In the genomic region with DNA sequence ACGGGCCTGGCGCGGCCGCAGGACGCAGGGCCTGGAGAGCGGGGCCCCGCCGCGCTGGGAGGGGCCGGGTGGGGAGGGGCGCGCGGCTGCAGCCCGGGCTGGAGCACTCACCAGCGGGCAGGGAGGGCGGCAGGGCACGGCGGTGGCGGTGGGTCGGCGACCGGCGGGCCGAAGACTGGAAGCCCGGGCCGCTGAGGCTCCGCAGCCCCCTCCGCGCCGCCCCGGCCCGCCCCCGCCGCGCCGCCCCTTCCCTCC, we compare ENCODE assay signal across 15 cellular contexts. TPM values are rescaled to one million over a fixed set of nuclear protein-coding genes. Genes with fewer than 3 reads are reported as not detected.
A peak's percentile ranks its signal among the peaks of the same experiment; 100 is the strongest.
DNase-seq lines count a peak whose midpoint lies in the region; ATAC-seq, FAIRE-seq and TF ChIP-seq lines count a peak whose summit lies in the region.
"Had no signal": no experiment of that assay in that cellular context is flagged by ENCODE, and none has a peak within 500 bp of the region (broad histone marks: within the 10 kb centered on the region; RNA-seq: fewer than 3 reads in every experiment).

A gene with protein sequence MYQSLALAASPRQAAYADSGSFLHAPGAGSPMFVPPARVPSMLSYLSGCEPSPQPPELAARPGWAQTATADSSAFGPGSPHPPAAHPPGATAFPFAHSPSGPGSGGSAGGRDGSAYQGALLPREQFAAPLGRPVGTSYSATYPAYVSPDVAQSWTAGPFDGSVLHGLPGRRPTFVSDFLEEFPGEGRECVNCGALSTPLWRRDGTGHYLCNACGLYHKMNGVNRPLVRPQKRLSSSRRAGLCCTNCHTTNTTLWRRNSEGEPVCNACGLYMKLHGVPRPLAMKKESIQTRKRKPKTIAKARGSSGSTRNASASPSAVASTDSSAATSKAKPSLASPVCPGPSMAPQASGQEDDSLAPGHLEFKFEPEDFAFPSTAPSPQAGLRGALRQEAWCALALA (minus strand): TSS at position 177 of the 255 bp plus-strand sequence. CDS start 474 bp downstream, outside the sequence.

- H3K36me3 Mint-ChIP-seq in stimulated activated effector memory CD8-positive, alpha-beta T cell treated with anti-CD3 and anti-CD28 coated beads, Interleukin-12 subunit alpha, Interleukin-12 subunit beta, amount 100 ng/mL, for 72 hours, result no peaks in the 10 kb centered on the region

- H3K4me1 ChIP-seq in HUES48 (ENCODE audit: control insufficient read depth, insufficient read depth, low read length), result peaks cover 6% of the 10 kb centered on the region; the same call in 1 of the 2 replicates
- H3K4me1 ChIP-seq in adrenal gland (replicated peaks in 1 of 2), result peaks cover 0 to 11% of the 10 kb centered on the region in 2 donors
- H3K4me1 ChIP-seq in HepG2 (ENCODE audit: insufficient read depth, low read length), result peaks cover 20% of the 10 kb centered on the region

- WGBS in adrenal gland, 4 donors, result 1 to 2% methylated on average over 26 to 34 of the region's 36 CpGs; no CpG with 5 or more reads in 2 of the 4 donors
- WGBS in HepG2 (ENCODE audit: low lambda C conversion rate), result no CpG with 5 or more reads among the region's 36 CpGs

- CTCF ChIA-PET in HepG2 (lab: Yijun Ruan, JAX; ENCODE audit: low intra/inter-chr PET ratio, low total read pairs), result no interaction called here

- DNase-seq in adrenal gland (no peak), HepG2 (ENCODE audit: low spot score) (no peak), ureter (ENCODE audit: low spot score) (no peak), cerebellar nuclear complex (lab: John Stamatoyannopoulos, UW) (no peak), GM10266 (ENCODE audit: extremely low spot score) (no peak)
- DNase-seq in stimulated activated effector memory CD8-positive, alpha-beta T cell treated with anti-CD3 and anti-CD28 coated beads, Interleukin-12 subunit alpha, Interleukin-12 subunit beta, amount 100 ng/mL, for 72 hours (ENCODE audit: low spot score in 2 of 2), result no peak
- DNase-seq: mucosa of descending colon; NCI-H1694; stimulated activated naive CD4-positive, alpha-beta T cell had no signal

- in situ Hi-C loops in HepG2 (cut with HindIII; ENCODE audit: extremely low pct_ligation_motif_present, low pct_unique_long_range_greater_than_20kb), result no loop called here

- H2AFZ ChIP-seq in HepG2 (ENCODE audit: low read length), result no peak within 1 kb of the TSS

- H3K36me3 ChIP-seq in HUES48 (ENCODE audit: control insufficient read depth, insufficient read depth, low read length) (no peaks in the 10 kb centered on the region), adrenal gland (replicated peaks in 1 of 2) (no peaks in the 10 kb centered on the region), HepG2 (replicated peaks in 1 of 2; ENCODE audit: control insufficient read depth in 1 of 2, insufficient read depth in 2 of 2, low read length in 2 of 2) (no peaks in the 10 kb centered on the region)

- H3K9ac ChIP-seq in HUES48 (ENCODE audit: low read depth, low read length), result no peak within 1 kb of the TSS
- H3K9ac ChIP-seq in HepG2 (ENCODE audit: insufficient read depth, low read depth, low read length), result no peak within 1 kb of the TSS

- H3K9me3 ChIP-seq in HUES48 (ENCODE audit: control insufficient read depth, insufficient read depth, low read length) (no peaks in the 10 kb centered on the region), adrenal gland (replicated peaks in 1 of 3) (no peaks in the 10 kb centered on the region), HepG2 (ENCODE audit: low read length) (no peaks in the 10 kb centered on the region)
- H3K9me3 ChIP-seq: mucosa of descending colon had no signal

- no peak for TF ChIP-seq CTCF in adrenal gland (IDR thresholded peaks at IDR 0.05)
- no peak for TF ChIP-seq CTCF in HepG2 (CRISPR knock-in tag; IDR thresholded peaks at IDR 0.05)
- TF ChIP-seq CTCF in GM10266 (IDR thresholded peaks at IDR 0.05; ENCODE audit: control insufficient read depth, insufficient read depth, low read depth, missing control alignments), result no peak

- ATAC-seq in HepG2 (no peak), HG03378 (IDR thresholded peaks at IDR 0.05; ENCODE audit: unreplicated experiment) (no peak)
- ATAC-seq in stimulated activated effector memory CD8-positive, alpha-beta T cell treated with anti-CD3 and anti-CD28 coated beads, Interleukin-12 subunit alpha, Interleukin-12 subunit beta, amount 100 ng/mL, for 72 hours, result no peak
- ATAC-seq: mucosa of descending colon had no signal

- no peaks in the 10 kb centered on the region for H3K79me2 ChIP-seq in HepG2 (ENCODE audit: insufficient read depth, low read length)

- H3K4me2 ChIP-seq in HepG2 (ENCODE audit: low read depth, low read length), result peak within 1 kb of the TSS; percentile 46

- H3K9me3 Mint-ChIP-seq in stimulated activated effector memory CD8-positive, alpha-beta T cell treated with anti-CD3 and anti-CD28 coated beads, Interleukin-12 subunit alpha, Interleukin-12 subunit beta, amount 100 ng/mL, for 72 hours, result no peaks in the 10 kb centered on the region
- H3K9me3 Mint-ChIP-seq: T-helper 2 cell treated with Interferon-gamma antibody and Interleukin-4, amounts not matched to agents 5 μg/mL and 100 μg/mL, for 36 hours had no signal

- no TSS peak for BruUV-seq in HepG2 (replicated peaks; lab: Mats Ljungman, UMichigan)

- H3K4me3 ChIP-seq in HUES48 (ENCODE audit: low read depth, low read length) (peak within 1 kb of the TSS; percentile 57), adrenal gland (peak within 1 kb of the TSS in 2 of 4 donors; percentile 43 to 67), HepG2 (replicated peaks in 1 of 3; ENCODE audit: insufficient read depth in 1 of 3, low read depth in 2 of 3, low read length in 3 of 3) (peak within 1 kb of the TSS in 1 of 3 experiments; percentile 45; a peak in 1 of 6 replicates)
- H3K4me3 ChIP-seq: mucosa of descending colon had no signal

- H3K27ac Mint-ChIP-seq in stimulated activated effector memory CD8-positive, alpha-beta T cell treated with anti-CD3 and anti-CD28 coated beads, Interleukin-12 subunit alpha, Interleukin-12 subunit beta, amount 100 ng/mL, for 72 hours, result no peak within 1 kb of the TSS
- H3K27ac Mint-ChIP-seq: T-helper 2 cell treated with Interferon-gamma antibody and Interleukin-4, amounts not matched to agents 5 μg/mL and 100 μg/mL, for 36 hours had no signal

- TF ChIP-seq EP300 in HepG2 (IDR thresholded peaks at IDR 0.05; ENCODE audit: low read depth in 2 of 2, low read length in 2 of 2), result no peak
- no peak for TF ChIP-seq EP300 in HepG2 (CRISPR knock-in tag; IDR thresholded peaks at IDR 0.05; ENCODE audit: borderline replicate concordance)

- no peak for FAIRE-seq in HepG2 (lab: Jason Lieb, UNC)
- FAIRE-seq: D721Med had no signal

- H3K4me3 Mint-ChIP-seq in stimulated activated effector memory CD8-positive, alpha-beta T cell treated with anti-CD3 and anti-CD28 coated beads, Interleukin-12 subunit alpha, Interleukin-12 subunit beta, amount 100 ng/mL, for 72 hours, result peak within 1 kb of the TSS; percentile 59
- H3K4me3 Mint-ChIP-seq: T-helper 2 cell treated with Interferon-gamma antibody and Interleukin-4, amounts not matched to agents 5 μg/mL and 100 μg/mL, for 36 hours had no signal

- TF ChIP-seq POLR2A in adrenal gland (IDR thresholded peaks at IDR 0.05), result no peak
- TF ChIP-seq POLR2A in HepG2 (IDR thresholded peaks at IDR 0.05; ENCODE audit: insufficient read depth in 1 of 2, low read depth in 2 of 2, low read length in 2 of 2), result no peak

- intact Hi-C loops in adrenal gland (cut with DNase I), result no loop called here
- intact Hi-C loops in HepG2 (cut with micrococcal nuclease; ENCODE audit: unreplicated experiment), result no loop called here

- peaks cover 83% of the 10 kb centered on the region for H3K27me3 ChIP-seq in HUES48 (ENCODE audit: control insufficient read depth, insufficient read depth, low read length)
- H3K27me3 ChIP-seq in adrenal gland, result peaks cover 7% of the 10 kb centered on the region
- peaks cover 12 to 39% of the 10 kb centered on the region in 2 experiments; a peak in 4 of 5 replicates for H3K27me3 ChIP-seq in HepG2 (ENCODE audit: control insufficient read depth in 1 of 2, insufficient read depth in 2 of 2, low read length in 2 of 2)

- H3K4me1 Mint-ChIP-seq in stimulated activated effector memory CD8-positive, alpha-beta T cell treated with anti-CD3 and anti-CD28 coated beads, Interleukin-12 subunit alpha, Interleukin-12 subunit beta, amount 100 ng/mL, for 72 hours, result peaks cover 15% of the 10 kb centered on the region

- H3K27ac ChIP-seq in HUES48 (ENCODE audit: low read depth, low read length), result no peak within 1 kb of the TSS
- H3K27ac ChIP-seq in adrenal gland, result peak within 1 kb of the TSS in 3 of 5 donors; percentile 25 to 77 (median 54)
- no peak within 1 kb of the TSS for H3K27ac ChIP-seq in HepG2 (ENCODE audit: extremely low read length, insufficient read depth, low read length)

- TF ChIP-seq RAD21 in HepG2 (CRISPR knock-in tag; IDR thresholded peaks at IDR 0.05), result no peak

- peaks cover 9% of the 10 kb centered on the region; the same call in 1 of the 2 replicates for H4K20me1 ChIP-seq in HepG2 (ENCODE audit: insufficient read depth, low read length)

- POLR2A ChIA-PET in HepG2 (lab: Yijun Ruan, JAX), result no interaction called here

RNA-seq across cellular contexts. Expression of the gene that starts here (rescaled TPM):
- total RNA-seq in adrenal gland (10 to 100 TPM in 1 of 8 donors, 1 to 10 TPM in 7; 4.8 to 12.0 (median 6.3) TPM), HepG2 (2016; rRNA removed; fragmentation: Illumina TruSeq; extraction: Trizol) (0.20 and 0.39 TPM in 2 replicates), ureter (4.1 TPM)
- polyA plus RNA-seq in adrenal gland (1 to 10 TPM in 2 of 3 donors, under 1 TPM in 1; 0.68 to 1.9 (median 1.8) TPM), HepG2 (2011; rRNA removed) (0.12 and 0.18 TPM in 2 replicates)
- total RNA-seq in HepG2 (2016; cell fraction: cytosol; rRNA removed; fragmentation: Illumina TruSeq; extraction: Trizol; ENCODE audit: low read depth), result 0.09 and 0.10 TPM in 2 replicates
- total RNA-seq in HepG2 (2016; cell fraction: insoluble cytoplasmic fraction; rRNA removed; fragmentation: Illumina TruSeq; extraction: Trizol), result 0.10 and 0.32 TPM in 2 replicates
- total RNA-seq in HepG2 (2016; cell fraction: membrane; rRNA removed; fragmentation: Illumina TruSeq; extraction: Trizol), result 0.31 and 0.65 TPM in 2 replicates
- 0.19 and 0.22 TPM in 2 replicates for total RNA-seq in HepG2 (2016; cell fraction: nucleus; rRNA removed; fragmentation: Illumina TruSeq; extraction: Trizol)
- polyA plus RNA-seq in HepG2 (2011; cell fraction: cytosol; rRNA removed), result 0.10 and 0.19 TPM in 2 replicates
- 0.09 and 0.27 TPM in 2 replicates for polyA plus RNA-seq in HepG2 (2011; cell fraction: nucleus; rRNA removed)
- 0.05 and 0.16 TPM in 2 replicates for polyA plus RNA-seq in HepG2 (2012)
- 0.26 and 0.33 TPM in 2 replicates for polyA plus RNA-seq in HepG2 (2016; cell fraction: cytosol; fragmentation: Illumina TruSeq; extraction: Trizol; ENCODE audit: low read depth)
- polyA plus RNA-seq in HepG2 (2016; cell fraction: insoluble cytoplasmic fraction; fragmentation: Illumina TruSeq; extraction: Trizol; ENCODE audit: low read depth), result 0.29 and 0.56 TPM in 2 replicates
- polyA plus RNA-seq in HepG2 (2016; cell fraction: membrane; fragmentation: Illumina TruSeq; extraction: Trizol; ENCODE audit: low read depth), result 0.41 and 0.42 TPM in 2 replicates
- 0.41 and 0.80 TPM in 2 replicates for polyA plus RNA-seq in HepG2 (2016; cell fraction: nucleus; fragmentation: Illumina TruSeq; extraction: Trizol; ENCODE audit: insufficient read depth, low read depth)
- polyA minus RNA-seq in HepG2 (2011; rRNA and poly(A)+ RNA removed; ENCODE audit: low replicate concordance), result 0.18 TPM in 1 of 2 replicates, not detected in the other
- polyA minus RNA-seq in HepG2 (2011; cell fraction: cytosol; rRNA and poly(A)+ RNA removed), result not detected in 2 replicates
- polyA minus RNA-seq in HepG2 (2011; cell fraction: nucleus; rRNA and poly(A)+ RNA removed), result not detected in 2 replicates
- total RNA-seq: cerebellum, fibroblast of villous mesenchyme had no signal

Comparison
In these comparisons a context has a peak if more than half of its experiments do, and no peak if none do; other contexts are left out.
1. H3K27ac ChIP-seq: peak in adrenal gland (3 of 5); none in HUES48 (single experiment) and HepG2 (single experiment).